In the genomic region with DNA sequence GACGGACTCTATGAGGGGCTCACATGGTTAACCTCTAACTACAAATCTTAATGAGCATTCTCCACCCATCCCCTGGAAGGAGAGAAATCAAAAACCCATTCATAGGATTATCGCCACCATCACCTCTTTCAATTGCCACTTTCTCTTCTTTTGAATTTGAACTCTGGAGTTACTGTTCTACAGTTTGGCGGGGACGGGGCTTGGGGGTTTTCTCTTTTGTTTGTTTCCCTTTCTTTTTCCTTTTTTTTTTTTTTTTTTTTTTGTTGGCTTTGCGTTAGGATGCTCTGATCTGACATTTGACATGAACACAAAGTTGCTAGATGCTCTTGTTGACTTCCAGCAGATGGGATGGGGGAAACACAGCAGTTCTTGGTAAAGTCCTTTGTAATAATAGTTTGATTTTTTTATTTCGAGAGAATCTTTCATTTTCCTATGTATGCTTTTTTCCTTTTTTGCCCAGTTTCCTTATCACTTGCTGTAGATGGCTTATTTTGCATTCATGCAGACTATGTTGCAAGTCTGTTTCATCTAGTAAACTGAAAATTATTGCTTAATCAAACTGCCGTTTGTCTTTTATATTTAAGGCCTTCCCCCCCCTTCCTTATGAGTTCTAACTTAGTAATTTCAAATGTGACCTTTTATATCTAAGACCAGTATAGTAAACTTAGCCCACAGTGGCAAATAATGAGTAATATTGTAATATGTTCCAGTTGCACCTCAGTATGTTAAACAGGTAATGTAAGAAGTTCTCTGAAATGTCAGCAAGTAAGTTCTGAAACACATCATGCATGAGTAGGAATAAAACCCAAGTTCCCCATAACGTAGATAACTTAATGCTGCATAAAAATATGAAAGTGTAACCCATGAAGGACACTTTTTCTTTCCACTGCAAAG, we compare ENCODE assay signal across 8 cellular contexts. TPM values are rescaled to one million over a fixed set of nuclear protein-coding genes. Genes with fewer than 3 reads are reported as not detected.
DNase-seq lines count a peak whose midpoint lies in the region; FAIRE-seq and TF ChIP-seq lines count a peak whose summit lies in the region.
"Not testable (repeated sequence)": the region's sequence is repeated elsewhere in the genome, so short reads cannot be mapped to it uniquely, and the experiment has no call there.

No MANE protein-coding gene starts in this region.

- 19 to 60% methylated on average over 1 to 7 of the region's 8 CpGs for WGBS in endodermal cell (ENCODE audit: insufficient coverage in 1 of 2, insufficient read length in 1 of 2), 2 experiments
- 5% methylated on average over 8 of the region's 8 CpGs for WGBS in suprapubic skin

- H3K27ac Mint-ChIP-seq in activated naive CD8-positive, alpha-beta T cell treated with anti-CD3 and anti-CD28 coated beads for 36 hours, result peak overlapping the region; percentile 98
- peak overlapping the region; percentile 97 for H3K27ac Mint-ChIP-seq in endodermal cell

- H3K36me3 ChIP-seq in BLaER1, result peaks cover 22% of the 10 kb centered on the region; the same call in 1 of the 2 replicates
- H3K36me3 ChIP-seq in SJSA1, result peaks cover 44% of the 10 kb centered on the region
- H3K36me3 ChIP-seq in endodermal cell (ENCODE audit: control insufficient read depth, insufficient read depth, low read length), result peaks cover 23% of the 10 kb centered on the region
- H3K36me3 ChIP-seq in keratinocyte (ENCODE audit: control insufficient read depth in 2 of 2, extremely low read depth in 1 of 2, insufficient read depth in 2 of 2, low read length in 2 of 2), result peaks cover 3 to 18% of the 10 kb centered on the region in 2 experiments
- H3K36me3 ChIP-seq in neuron (ENCODE audit: insufficient read depth, low read length), result peaks cover 20% of the 10 kb centered on the region
- H3K36me3 ChIP-seq in suprapubic skin, result not testable (repeated sequence)

- not testable (repeated sequence) for TF ChIP-seq POLR2A in suprapubic skin (IDR thresholded peaks at IDR 0.05)

- dilution Hi-C loops in keratinocyte (cut with MboI; ENCODE audit: extremely low pct_ligation_motif_present, low sequenced_read_pairs), result not testable (repeated sequence)

- H3K27me3 Mint-ChIP-seq in activated naive CD8-positive, alpha-beta T cell treated with anti-CD3 and anti-CD28 coated beads for 36 hours; endodermal cell (ENCODE audit: insufficient read depth): not testable (repeated sequence)

- H3K4me1 ChIP-seq in BLaER1 (peaks cover 56% of the 10 kb centered on the region), SJSA1 (replicated peaks) (peaks cover 22% of the 10 kb centered on the region), keratinocyte (ENCODE audit: control insufficient read depth, extremely low read depth, insufficient read depth, low read length) (peaks cover 24% of the 10 kb centered on the region), neuron (ENCODE audit: insufficient read depth, low read length) (peaks cover 32% of the 10 kb centered on the region), suprapubic skin (peaks cover 51% of the 10 kb centered on the region)
- not testable (repeated sequence) for H3K4me1 ChIP-seq in endodermal cell (ENCODE audit: control insufficient read depth, insufficient read depth, low read length)

- peaks cover 64% of the 10 kb centered on the region for H3K79me2 ChIP-seq in keratinocyte (ENCODE audit: control insufficient read depth, insufficient read depth, low read length)

- H4K20me1 ChIP-seq in BLaER1, result peaks cover 58% of the 10 kb centered on the region
- not testable (repeated sequence) for H4K20me1 ChIP-seq in keratinocyte (ENCODE audit: control insufficient read depth, extremely low read depth, insufficient read depth, low read length)

- H3K9me3 Mint-ChIP-seq in activated naive CD8-positive, alpha-beta T cell treated with anti-CD3 and anti-CD28 coated beads for 36 hours; endodermal cell: not testable (repeated sequence)

- not testable (repeated sequence) for FAIRE-seq in keratinocyte (lab: Jason Lieb, UNC)

- H3K9me3 ChIP-seq in BLaER1; SJSA1 (replicated peaks); endodermal cell (ENCODE audit: control insufficient read depth, low read length); keratinocyte (ENCODE audit: control insufficient read depth, low read depth, low read length); neuron (ENCODE audit: low read length); suprapubic skin: not testable (repeated sequence)

- peak overlapping the region; percentile 88 for H3K4me3 ChIP-seq in BLaER1
- H3K4me3 ChIP-seq in HFF-Myc (replicated peaks; ENCODE audit: low read depth, low read length), result peak overlapping the region; percentile 89
- peak overlapping the region; percentile 95 for H3K4me3 ChIP-seq in SJSA1
- H3K4me3 ChIP-seq in endodermal cell (ENCODE audit: low read length), result peak overlapping the region; percentile 97
- peak overlapping the region; percentile 94 to 97 (median 96) for H3K4me3 ChIP-seq in keratinocyte (ENCODE audit: control insufficient read depth in 2 of 3, extremely low read depth in 1 of 3, insufficient read depth in 2 of 3, low read depth in 1 of 3, low read length in 3 of 3)
- peak overlapping the region; percentile 73 for H3K4me3 ChIP-seq in neuron (ENCODE audit: low read length)
- H3K4me3 ChIP-seq in suprapubic skin, result peak overlapping the region; percentile 77

- not testable (repeated sequence) for TF ChIP-seq EP300 in suprapubic skin (IDR thresholded peaks at IDR 0.05)

- peak overlapping the region; percentile 97 for H3K4me3 Mint-ChIP-seq in activated naive CD8-positive, alpha-beta T cell treated with anti-CD3 and anti-CD28 coated beads for 36 hours
- H3K4me3 Mint-ChIP-seq in endodermal cell, result peak overlapping the region; percentile 96

- H3K27me3 ChIP-seq in BLaER1; SJSA1 (replicated peaks); endodermal cell (ENCODE audit: control insufficient read depth, insufficient read depth, low read length, poor library complexity, severe bottlenecking); keratinocyte (ENCODE audit: control insufficient read depth, extremely low read depth, insufficient read depth, low read length); neuron (ENCODE audit: insufficient read depth, low read length); suprapubic skin: not testable (repeated sequence)

- H2AFZ ChIP-seq in keratinocyte (ENCODE audit: control insufficient read depth, low read length); neuron (ENCODE audit: low read depth, low read length): not testable (repeated sequence)

- not testable (repeated sequence) for TF ChIP-seq CTCF in HFF-Myc (IDR thresholded peaks at IDR 0.05; ENCODE audit: low read depth, low read length, missing control alignments); endodermal cell (conservative IDR thresholded peaks at IDR 0.05); keratinocyte (optimal IDR thresholded peaks at IDR 0.05 in 1 of 3, IDR thresholded peaks at IDR 0.05 in 1 of 3, conservative IDR thresholded peaks at IDR 0.05 in 1 of 3; ENCODE audit: extremely low read depth in 1 of 3, insufficient read depth in 2 of 3, low read length in 3 of 3); suprapubic skin (IDR thresholded peaks at IDR 0.05)

- H3K9ac ChIP-seq in BLaER1, result peak overlapping the region; percentile 98
- peak overlapping the region; percentile 78 for H3K9ac ChIP-seq in endodermal cell (ENCODE audit: extremely low read depth, low read length, poor library complexity, severe bottlenecking)
- H3K9ac ChIP-seq in keratinocyte (ENCODE audit: control insufficient read depth, extremely low read depth, insufficient read depth, low read length), result peak overlapping the region; percentile 91

- H3K27ac ChIP-seq in BLaER1, result peak overlapping the region; percentile 99
- H3K27ac ChIP-seq in SJSA1; endodermal cell (ENCODE audit: low read depth, low read length): not testable (repeated sequence)
- H3K27ac ChIP-seq in keratinocyte (ENCODE audit: control insufficient read depth, insufficient read depth, low read length), result peak overlapping the region; percentile 81
- H3K27ac ChIP-seq in suprapubic skin, result peak overlapping the region; percentile 98

- peaks cover 74% of the 10 kb centered on the region for H3K36me3 Mint-ChIP-seq in activated naive CD8-positive, alpha-beta T cell treated with anti-CD3 and anti-CD28 coated beads for 36 hours
- peaks cover 14% of the 10 kb centered on the region for H3K36me3 Mint-ChIP-seq in endodermal cell (ENCODE audit: low read depth)

- not testable (repeated sequence) for DNase-seq in HFF-Myc (ENCODE audit: extremely low read depth, low read depth); SJSA1 (ENCODE audit: low read depth in 1 of 2, low spot score in 2 of 2); activated naive CD8-positive, alpha-beta T cell treated with anti-CD3 and anti-CD28 coated beads for 36 hours; endodermal cell; keratinocyte (ENCODE audit: low read depth, low spot score); suprapubic skin (ENCODE audit: low spot score in 2 of 2)

- not testable (repeated sequence) for H3K9me1 ChIP-seq in keratinocyte (ENCODE audit: control insufficient read depth, extremely low read depth, insufficient read depth, low read length)

- peaks cover 34% of the 10 kb centered on the region for H3K4me1 Mint-ChIP-seq in activated naive CD8-positive, alpha-beta T cell treated with anti-CD3 and anti-CD28 coated beads for 36 hours
- H3K4me1 Mint-ChIP-seq in endodermal cell, result peaks cover 28% of the 10 kb centered on the region

- H3K4me2 ChIP-seq in BLaER1 (peak overlapping the region; percentile 92), keratinocyte (ENCODE audit: control insufficient read depth, extremely low read depth, insufficient read depth, low read depth, low read length) (peak overlapping the region; percentile 73)

RNA-seq across cellular contexts. Expression of a gene that starts 1.6 kb away (rescaled TPM):
- total RNA-seq in SJSA1 (2014; rRNA removed; shearing (Covaris generic)), result 60.9 and 61.2 TPM in 2 replicates
- 100 to 1,000 TPM; 134 to 135 TPM for total RNA-seq in activated naive CD8-positive, alpha-beta T cell treated with anti-CD3 and anti-CD28 coated beads for 36 hours
- total RNA-seq in endodermal cell (10 to 100 TPM; 45.2 to 46.7 TPM), suprapubic skin (100 to 1,000 TPM in 1 of 4 donors, 10 to 100 TPM in 3; 48.0 to 125 (median 85.3) TPM)
- polyA plus RNA-seq in endodermal cell (2013, experiment 1 of 2), result 33.8 TPM
- polyA plus RNA-seq in endodermal cell (2013, experiment 2 of 2), result 35.7 TPM
- 33.1 to 65.0 TPM (median 53.4 TPM) in 3 replicates for polyA plus RNA-seq in keratinocyte
- polyA plus RNA-seq in keratinocyte (2011; ENCODE audit: low read depth), result 98.0 TPM
- 42.6 and 47.5 TPM in 2 replicates for polyA plus RNA-seq in keratinocyte (2011; cell fraction: cytosol; rRNA removed)
- 32.9 and 33.8 TPM in 2 replicates for polyA plus RNA-seq in keratinocyte (2011; cell fraction: nucleus; rRNA removed)
- polyA plus RNA-seq in keratinocyte (2012; ENCODE audit: low replicate concordance), result 76.5 and 84.7 TPM in 2 replicates
- polyA minus RNA-seq in keratinocyte, result 41.0 to 92.7 TPM (median 49.6 TPM) in 3 replicates
- 44.9 TPM for polyA minus RNA-seq in keratinocyte (2011; cell fraction: cytosol; rRNA and poly(A)+ RNA removed)
- 16.6 and 25.8 TPM in 2 replicates for polyA minus RNA-seq in keratinocyte (2011; cell fraction: nucleus; rRNA and poly(A)+ RNA removed)

RNA-seq across cellular contexts. Expression of a gene that starts 41.9 kb away (rescaled TPM):
- 30.4 and 42.7 TPM in 2 replicates for total RNA-seq in SJSA1 (2014; rRNA removed; shearing (Covaris generic))
- 10 to 100 TPM; 53.7 to 64.6 TPM for total RNA-seq in activated naive CD8-positive, alpha-beta T cell treated with anti-CD3 and anti-CD28 coated beads for 36 hours
- 10 to 100 TPM; 75.1 to 82.6 TPM for total RNA-seq in endodermal cell
- 55.0 TPM for polyA plus RNA-seq in endodermal cell (2013, experiment 1 of 2)
- 53.5 TPM for polyA plus RNA-seq in endodermal cell (2013, experiment 2 of 2)
- polyA plus RNA-seq in keratinocyte, result 25.7 to 55.1 TPM (median 35.8 TPM) in 3 replicates
- polyA plus RNA-seq in keratinocyte (2011; ENCODE audit: low read depth), result 138 TPM
- polyA plus RNA-seq in keratinocyte (2011; cell fraction: cytosol; rRNA removed), result 17.6 and 29.0 TPM in 2 replicates
- polyA plus RNA-seq in keratinocyte (2011; cell fraction: nucleus; rRNA removed), result 62.6 and 76.4 TPM in 2 replicates
- 28.4 and 40.4 TPM in 2 replicates for polyA plus RNA-seq in keratinocyte (2012; ENCODE audit: low replicate concordance)
- polyA minus RNA-seq in keratinocyte, result 12.7 to 89.0 TPM (median 74.1 TPM) in 3 replicates
- polyA minus RNA-seq in keratinocyte (2011; cell fraction: cytosol; rRNA and poly(A)+ RNA removed), result 23.8 TPM
- 70.6 and 125 TPM in 2 replicates for polyA minus RNA-seq in keratinocyte (2011; cell fraction: nucleus; rRNA and poly(A)+ RNA removed)
- total RNA-seq in suprapubic skin, result 100 to 1,000 TPM in 1 of 4 donors, 10 to 100 TPM in 3; 70.6 to 181 (median 81.5) TPM
